Comparison of ENCODE assay signal across 7 cellular contexts in the genomic region with DNA sequence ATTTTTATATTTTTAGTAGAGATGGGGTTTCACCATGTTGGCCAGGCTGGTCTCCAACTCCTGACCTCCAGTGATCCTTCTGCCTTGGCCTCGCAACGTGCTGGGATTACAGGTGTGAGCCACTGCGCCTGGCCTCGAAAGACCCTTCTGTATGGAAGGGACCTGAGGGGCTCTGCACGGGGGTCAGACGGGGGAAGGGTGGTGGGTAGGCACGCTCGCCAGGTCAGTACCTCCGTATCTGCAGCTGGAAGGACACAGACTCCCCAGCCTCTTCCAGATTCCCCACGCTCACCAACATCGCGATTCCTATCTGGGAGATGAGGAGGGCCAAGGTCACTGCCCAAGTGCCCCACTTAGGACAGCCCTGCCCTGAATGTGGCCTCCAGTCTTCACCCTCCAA. TPM values are rescaled to one million over a fixed set of nuclear protein-coding genes. Genes with fewer than 3 reads are reported as not detected.
"Had no signal": no experiment of that assay in that cellular context is flagged by ENCODE, and none has a peak within 500 bp of the region (broad histone marks: within the 10 kb centered on the region; RNA-seq: fewer than 3 reads in every experiment).

No MANE protein-coding gene starts in this region.

- H3K4me2 ChIP-seq: GM23338 had no signal

- DNase-seq: HFFc6, KG1 had no signal

- H3K4me1 ChIP-seq: HAP-1 had no signal

- H3K27ac ChIP-seq: HL-60 had no signal

- H2AFZ ChIP-seq: GM23338 had no signal

- H3K4me3 ChIP-seq: GM23338, HAP-1, K562 had no signal

- H3K9me3 ChIP-seq: HAP-1 had no signal

- H3K36me3 ChIP-seq: HAP-1 had no signal

RNA-seq across cellular contexts. Expression of a gene that starts 12.7 kb away (rescaled TPM):
- total RNA-seq: HT1080 had no signal
